Comparison of ENCODE assay signal across 17 cellular contexts in genomic region chr4:189185810-189186432, GRCh38.
DNase-seq lines count a peak whose midpoint lies in the region; ATAC-seq and TF ChIP-seq lines count a peak whose summit lies in the region.
"Had no signal": no experiment of that assay in that cellular context is flagged by ENCODE, and none has a peak within 500 bp of the region (broad histone marks: within the 10 kb centered on the region; RNA-seq: fewer than 3 reads in every experiment).

No MANE protein-coding gene starts in this region.

- H3K27ac ChIP-seq in MM.1S (ENCODE audit: low read length) = no peak overlapping the region
- H3K27ac ChIP-seq in mesendoderm (ENCODE audit: low read depth, low read length) = no peak overlapping the region
- H3K27ac ChIP-seq: Peyer's patch had no signal

- no peaks in the 10 kb centered on the region for H3K9me2 ChIP-seq in MM.1S (replicated peaks; ENCODE audit: insufficient read depth, low read length)

- POLR2A ChIA-PET in activated CD8-positive, alpha-beta T cell treated with anti-CD3 and anti-CD28 coated beads for 36 hours (lab: Charles Lee) = no interaction called here

- H3K27me3 ChIP-seq in H7 (ENCODE audit: control insufficient read depth, insufficient read depth, low read length) (no peaks in the 10 kb centered on the region), MM.1S (replicated peaks; ENCODE audit: insufficient read depth, low read length) (no peaks in the 10 kb centered on the region), mesendoderm (ENCODE audit: insufficient read depth, low read length, poor library complexity) (no peaks in the 10 kb centered on the region)
- H3K27me3 ChIP-seq: Peyer's patch had no signal

- no peak overlapping the region for H3K18ac ChIP-seq in mesendoderm (ENCODE audit: low read length)

- H2BK5ac ChIP-seq in mesendoderm (ENCODE audit: low read length) = no peak overlapping the region

- H3K36me3 ChIP-seq in H7 (replicated peaks; ENCODE audit: control insufficient read depth, insufficient read depth, low read length) = no peaks in the 10 kb centered on the region
- no peaks in the 10 kb centered on the region for H3K36me3 ChIP-seq in MM.1S (replicated peaks; ENCODE audit: insufficient read depth, low read length)
- no peaks in the 10 kb centered on the region for H3K36me3 ChIP-seq in mesendoderm (ENCODE audit: control insufficient read depth, insufficient read depth, low read length)
- H3K36me3 ChIP-seq: Peyer's patch had no signal

- H2BK120ac ChIP-seq in mesendoderm (ENCODE audit: low read depth, low read length) = no peak overlapping the region

- WGBS in mesendoderm (ENCODE audit: extremely low coverage, insufficient coverage, low lambda C conversion rate) = no CpG with 5 or more reads among the region's 7 CpGs

- peak; percentile 75 for DNase-seq in H7
- no peak for DNase-seq in MM.1S
- peak; percentile 95 for DNase-seq in iPS DF 19.7 (ENCODE audit: low read depth, low spot score)
- peak; percentile 91 for DNase-seq in mesendoderm
- DNase-seq in activated CD8-positive, alpha-beta T cell treated with anti-CD3 and anti-CD28 coated beads for 36 hours = no peak
- no peak for DNase-seq in stimulated activated naive CD8-positive, alpha-beta T cell treated with anti-CD3 and anti-CD28 coated beads, Interleukin-15, Interleukin-2, amounts not matched to agents 100 U/mL and 50 U/mL, for 24 hours
- DNase-seq in NCI-H2107 treated with DMSO at 0.1 percent for 48 hours (lab: John Stamatoyannopoulos, UW; ENCODE audit: unreplicated experiment) = no peak
- DNase-seq: COR-L47, DMS153, NCI-H1436, NCI-H2029, NCI-H2227 treated with DMSO at 0.1 percent for 48 hours, NCI-H524, Peyer's patch had no signal

- no peak overlapping the region for H3K4ac ChIP-seq in mesendoderm (ENCODE audit: low read depth, low read length)

- no peaks in the 10 kb centered on the region for H4K20me1 ChIP-seq in MM.1S (ENCODE audit: insufficient read depth, low read length)

- H2AFZ ChIP-seq in MM.1S (ENCODE audit: low read length) = 0 out of 2 replicates have a peak overlapping the region, but pooled peaks have one; percentile 19

- intact Hi-C loops in activated CD8-positive, alpha-beta T cell treated with anti-CD3 and anti-CD28 coated beads for 36 hours (cut with micrococcal nuclease) = no loop called here

- H3K4me2 ChIP-seq in MM.1S (ENCODE audit: low read depth, low read length) (no peak overlapping the region), mesendoderm (ENCODE audit: low read length) (no peak overlapping the region)

- H3K4me3 ChIP-seq in H7 (ENCODE audit: insufficient read depth, low read depth, low read length) (no peak overlapping the region), MM.1S (ENCODE audit: low read length) (no peak overlapping the region), mesendoderm (ENCODE audit: low read length) (no peak overlapping the region)
- H3K4me3 ChIP-seq: Peyer's patch had no signal

- no peak for TF ChIP-seq CTCF in MM.1S (IDR thresholded peaks at IDR 0.05; ENCODE audit: low read length)
- no peak for TF ChIP-seq CTCF in activated CD8-positive, alpha-beta T cell treated with anti-CD3 and anti-CD28 coated beads for 36 hours (IDR thresholded peaks at IDR 0.05)

- H3K4me1 Mint-ChIP-seq in activated CD8-positive, alpha-beta T cell treated with anti-CD3 and anti-CD28 coated beads for 36 hours (ENCODE audit: low read depth) = no peaks in the 10 kb centered on the region
- H3K4me1 Mint-ChIP-seq: CD14-positive monocyte had no signal

- no peaks in the 10 kb centered on the region for H3K4me1 ChIP-seq in MM.1S (ENCODE audit: low read length)
- peaks cover 2% of the 10 kb centered on the region for H3K4me1 ChIP-seq in mesendoderm (ENCODE audit: control insufficient read depth, low read depth, low read length)
- H3K4me1 ChIP-seq: Peyer's patch had no signal

- CTCF ChIA-PET in activated CD8-positive, alpha-beta T cell treated with anti-CD3 and anti-CD28 coated beads for 36 hours (lab: Charles Lee) = no interaction called here

- H3F3A ChIP-seq in MM.1S (ENCODE audit: insufficient read depth, low read length) = no peaks in the 10 kb centered on the region

- H3K4me3 Mint-ChIP-seq in activated CD8-positive, alpha-beta T cell treated with anti-CD3 and anti-CD28 coated beads for 36 hours = no peak overlapping the region
- H3K4me3 Mint-ChIP-seq: CD14-positive monocyte had no signal

- H3K79me2 ChIP-seq in MM.1S (ENCODE audit: low read length) (no peaks in the 10 kb centered on the region), mesendoderm (ENCODE audit: control insufficient read depth, insufficient read depth, low read length) (no peaks in the 10 kb centered on the region)

- H3K9ac ChIP-seq in MM.1S (ENCODE audit: low read length) (no peak overlapping the region), mesendoderm (ENCODE audit: low read length) (no peak overlapping the region)

- no peaks in the 10 kb centered on the region for H3K79me1 ChIP-seq in mesendoderm (ENCODE audit: low read length)

- no peak overlapping the region for H4K8ac ChIP-seq in mesendoderm (ENCODE audit: low read depth, low read length)

- H3K9me3 Mint-ChIP-seq in activated CD8-positive, alpha-beta T cell treated with anti-CD3 and anti-CD28 coated beads for 36 hours = peaks cover 7% of the 10 kb centered on the region

- no peak overlapping the region for H4K5ac ChIP-seq in mesendoderm (ENCODE audit: low read length)

- H3K56ac ChIP-seq in mesendoderm (ENCODE audit: low read length) = no peak overlapping the region

- H3K36me3 Mint-ChIP-seq in activated CD8-positive, alpha-beta T cell treated with anti-CD3 and anti-CD28 coated beads for 36 hours (ENCODE audit: low read depth) = no peaks in the 10 kb centered on the region
- H3K36me3 Mint-ChIP-seq: CD14-positive monocyte had no signal

- no peaks in the 10 kb centered on the region for H3K9me3 ChIP-seq in MM.1S (replicated peaks; ENCODE audit: insufficient read depth, low read length)
- H3K9me3 ChIP-seq: Peyer's patch had no signal

- H2AK5ac ChIP-seq in mesendoderm (ENCODE audit: low read length) = no peak overlapping the region

- no peak overlapping the region for H2BK15ac ChIP-seq in mesendoderm (replicated peaks; ENCODE audit: low read depth)

- H3K27me3 Mint-ChIP-seq in activated CD8-positive, alpha-beta T cell treated with anti-CD3 and anti-CD28 coated beads for 36 hours = no peaks in the 10 kb centered on the region

- no peak overlapping the region for H3K27ac Mint-ChIP-seq in activated CD8-positive, alpha-beta T cell treated with anti-CD3 and anti-CD28 coated beads for 36 hours
- H3K27ac Mint-ChIP-seq: CD14-positive monocyte had no signal

- no peak overlapping the region for H3K23ac ChIP-seq in mesendoderm (ENCODE audit: low read length)

- no peak for ATAC-seq in activated CD8-positive, alpha-beta T cell treated with anti-CD3 and anti-CD28 coated beads for 36 hours
- no peak for ATAC-seq in stimulated activated naive CD8-positive, alpha-beta T cell treated with anti-CD3 and anti-CD28 coated beads, Interleukin-15, Interleukin-2, amounts not matched to agents 100 U/mL and 50 U/mL, for 24 hours
- no peak for ATAC-seq in HG03354 (IDR thresholded peaks at IDR 0.05; ENCODE audit: poor library complexity, severe bottlenecking, unreplicated experiment)
- ATAC-seq: Right ventricle myocardium inferior had no signal

Comparison
In these comparisons a context has a peak if more than half of its experiments do, and no peak if none do; other contexts are left out.
1. DNase-seq: peak in H7 (single experiment), iPS DF 19.7 (single experiment) and mesendoderm (single experiment); none in MM.1S (single experiment), activated CD8-positive, alpha-beta T cell treated with anti-CD3 and anti-CD28 coated beads for 36 hours (single experiment), stimulated activated naive CD8-positive, alpha-beta T cell treated with anti-CD3 and anti-CD28 coated beads, Interleukin-15, Interleukin-2, amounts not matched to agents 100 U/mL and 50 U/mL, for 24 hours (single experiment) and NCI-H2107 treated with DMSO at 0.1 percent for 48 hours (single experiment).